In genomic region chr2:161170917-161171594, GRCh38 we compare ENCODE assay signal across 10 cellular contexts. TPM values are rescaled to one million over a fixed set of nuclear protein-coding genes. Genes with fewer than 3 reads are reported as not detected.
DNase-seq lines count a peak whose midpoint lies in the region; ATAC-seq and TF ChIP-seq lines count a peak whose summit lies in the region.
"Had no signal": no experiment of that assay in that cellular context is flagged by ENCODE, and none has a peak within 500 bp of the region (broad histone marks: within the 10 kb centered on the region; RNA-seq: fewer than 3 reads in every experiment).

No MANE protein-coding gene starts in this region.

- H3K4me3 Mint-ChIP-seq in IgD-negative memory B cell (peak overlapping the region; percentile 33 to 91 (median 70)), naive B cell (peak overlapping the region; percentile 54 to 90 (median 68))
- H3K4me3 Mint-ChIP-seq in activated T-helper 2 cell treated with anti-CD3 and anti-CD28 coated beads, Interferon-gamma antibody, Interleukin-2, Interleukin-4, amounts not matched to agents 10 μg/mL and 5 μg/mL and 100 μg/mL, durations not matched to agents 14 hours and 24 hours and 36 hours (ENCODE audit: low read depth) = no peak overlapping the region

- intact Hi-C loops in activated T-helper 2 cell treated with anti-CD3 and anti-CD28 coated beads, Interferon-gamma antibody, Interleukin-2, Interleukin-4, amounts not matched to agents 10 μg/mL and 5 μg/mL and 100 μg/mL, durations not matched to agents 14 hours and 24 hours and 36 hours (cut with micrococcal nuclease) = loop anchor here (1.0 to 2.0 kb wide), 2 partner anchors 11 to 784 kb away; partner anchors contain the start of gene TANK

- H3K4me1 Mint-ChIP-seq in IgD-negative memory B cell (peaks cover 65 to 80% (median 78%) of the 10 kb centered on the region in 3 donors), naive B cell (peaks cover 70 to 95% (median 85%) of the 10 kb centered on the region in 3 donors)
- peaks cover 73% of the 10 kb centered on the region for H3K4me1 Mint-ChIP-seq in activated T-helper 2 cell treated with anti-CD3 and anti-CD28 coated beads, Interferon-gamma antibody, Interleukin-2, Interleukin-4, amounts not matched to agents 10 μg/mL and 5 μg/mL and 100 μg/mL, durations not matched to agents 14 hours and 24 hours and 36 hours (ENCODE audit: low read depth)

- in situ Hi-C loops in brain microvascular endothelial cell (cut with HindIII; ENCODE audit: low pct_ligation_motif_present, low sequenced_read_pairs) = no loop called here

- H3K36me3 Mint-ChIP-seq in IgD-negative memory B cell (peaks cover 15% of the 10 kb centered on the region), naive B cell (peaks cover 10 to 12% of the 10 kb centered on the region in 2 donors)
- peaks cover 90% of the 10 kb centered on the region for H3K36me3 Mint-ChIP-seq in activated T-helper 2 cell treated with anti-CD3 and anti-CD28 coated beads, Interferon-gamma antibody, Interleukin-2, Interleukin-4, amounts not matched to agents 10 μg/mL and 5 μg/mL and 100 μg/mL, durations not matched to agents 14 hours and 24 hours and 36 hours (ENCODE audit: low read depth)

- no peaks in the 10 kb centered on the region for H3K9me3 ChIP-seq in BE2C

- ATAC-seq in naive B cell (ENCODE audit: low read depth in 2 of 2) = peak; percentile 79
- ATAC-seq: Right ventricle myocardium inferior had no signal

- peaks cover 0 to 2% (median 0%) of the 10 kb centered on the region in 3 donors for H3K9me3 Mint-ChIP-seq in IgD-negative memory B cell
- H3K9me3 Mint-ChIP-seq in activated T-helper 2 cell treated with anti-CD3 and anti-CD28 coated beads, Interferon-gamma antibody, Interleukin-2, Interleukin-4, amounts not matched to agents 10 μg/mL and 5 μg/mL and 100 μg/mL, durations not matched to agents 14 hours and 24 hours and 36 hours = peaks cover 29% of the 10 kb centered on the region
- H3K9me3 Mint-ChIP-seq in naive B cell = no peaks in the 10 kb centered on the region

- H3K27ac Mint-ChIP-seq in IgD-negative memory B cell (peak overlapping the region; percentile 2 to 46 (median 21)), naive B cell (peak overlapping the region; percentile 21 to 86 (median 65))
- peak overlapping the region; percentile 13 for H3K27ac Mint-ChIP-seq in activated T-helper 2 cell treated with anti-CD3 and anti-CD28 coated beads, Interferon-gamma antibody, Interleukin-2, Interleukin-4, amounts not matched to agents 10 μg/mL and 5 μg/mL and 100 μg/mL, durations not matched to agents 14 hours and 24 hours and 36 hours

- H3K36me3 ChIP-seq in brain microvascular endothelial cell (replicated peaks) (peaks cover 2% of the 10 kb centered on the region), BE2C (no peaks in the 10 kb centered on the region)

- no peaks in the 10 kb centered on the region for H3K27me3 Mint-ChIP-seq in IgD-negative memory B cell
- H3K27me3 Mint-ChIP-seq in activated T-helper 2 cell treated with anti-CD3 and anti-CD28 coated beads, Interferon-gamma antibody, Interleukin-2, Interleukin-4, amounts not matched to agents 10 μg/mL and 5 μg/mL and 100 μg/mL, durations not matched to agents 14 hours and 24 hours and 36 hours (ENCODE audit: low read depth) = no peaks in the 10 kb centered on the region
- H3K27me3 Mint-ChIP-seq in naive B cell = no peaks in the 10 kb centered on the region

- H3K27me3 ChIP-seq in brain microvascular endothelial cell (replicated peaks) = no peaks in the 10 kb centered on the region
- no peaks in the 10 kb centered on the region for H3K27me3 ChIP-seq in BE2C

- no peak overlapping the region for H3K27ac ChIP-seq in brain microvascular endothelial cell

- H3K4me1 ChIP-seq in BE2C = no peaks in the 10 kb centered on the region

- DNase-seq in GM03348 (ENCODE audit: low spot score) (peak; percentile 26), naive B cell (peak; percentile 54), brain microvascular endothelial cell (no peak), NCI-H2107 treated with DMSO at 0.1 percent for 48 hours (lab: John Stamatoyannopoulos, UW; ENCODE audit: unreplicated experiment) (no peak), BE2C (no peak)
- DNase-seq in activated T-helper 2 cell treated with anti-CD3 and anti-CD28 coated beads, Interferon-gamma antibody, Interleukin-2, Interleukin-4, amounts not matched to agents 10 μg/mL and 5 μg/mL and 100 μg/mL, durations not matched to agents 14 hours and 24 hours and 36 hours (ENCODE audit: low spot score) = no peak
- DNase-seq: head of caudate nucleus, NCI-H146 had no signal

- TF ChIP-seq CTCF in brain microvascular endothelial cell (IDR thresholded peaks at IDR 0.05; ENCODE audit: low read depth, low read length, missing control alignments) = no peak
- no peak for TF ChIP-seq CTCF in BE2C (IDR thresholded peaks at IDR 0.05; ENCODE audit: low read depth, low read length)

- H3K4me3 ChIP-seq in brain microvascular endothelial cell (ENCODE audit: low read depth, low read length) (no peak overlapping the region), BE2C (ENCODE audit: low read depth, low read length) (no peak overlapping the region)

RNA-seq across cellular contexts. Expression of gene TANK, which starts 10.8 kb away (rescaled TPM):
- 90.1 TPM for polyA plus RNA-seq in IgD-negative memory B cell
- 66.2 and 70.7 TPM in 2 replicates for total RNA-seq in activated T-helper 2 cell treated with anti-CD3 and anti-CD28 coated beads, Interferon-gamma antibody, Interleukin-2, Interleukin-4, amounts not matched to agents 10 μg/mL and 5 μg/mL and 100 μg/mL, durations not matched to agents 14 hours and 24 hours and 36 hours
- 100 to 1,000 TPM; 132 to 167 (median 136) TPM for polyA plus RNA-seq in naive B cell (ENCODE audit: low read depth in 6 of 6)
- 16.7 TPM for polyA plus RNA-seq in BE2C (2012; ENCODE audit: insufficient read depth, insufficient read length, low read depth)

Comparison
In these comparisons a context has a peak if more than half of its experiments do, and no peak if none do; other contexts are left out.
1. DNase-seq: peak in GM03348 (single experiment) and naive B cell (single experiment); none in activated T-helper 2 cell treated with anti-CD3 and anti-CD28 coated beads, Interferon-gamma antibody, Interleukin-2, Interleukin-4, amounts not matched to agents 10 μg/mL and 5 μg/mL and 100 μg/mL, durations not matched to agents 14 hours and 24 hours and 36 hours (single experiment), brain microvascular endothelial cell (single experiment), NCI-H2107 treated with DMSO at 0.1 percent for 48 hours (single experiment) and BE2C (single experiment).
2. H3K27ac Mint-ChIP-seq: peak in every context shown above with its lines; median percentile 65 in naive B cell; 21 in IgD-negative memory B cell; 13 in activated T-helper 2 cell treated with anti-CD3 and anti-CD28 coated beads, Interferon-gamma antibody, Interleukin-2, Interleukin-4, amounts not matched to agents 10 μg/mL and 5 μg/mL and 100 μg/mL, durations not matched to agents 14 hours and 24 hours and 36 hours.